ENCODE assay signal across 9 cellular contexts in the genomic region with DNA sequence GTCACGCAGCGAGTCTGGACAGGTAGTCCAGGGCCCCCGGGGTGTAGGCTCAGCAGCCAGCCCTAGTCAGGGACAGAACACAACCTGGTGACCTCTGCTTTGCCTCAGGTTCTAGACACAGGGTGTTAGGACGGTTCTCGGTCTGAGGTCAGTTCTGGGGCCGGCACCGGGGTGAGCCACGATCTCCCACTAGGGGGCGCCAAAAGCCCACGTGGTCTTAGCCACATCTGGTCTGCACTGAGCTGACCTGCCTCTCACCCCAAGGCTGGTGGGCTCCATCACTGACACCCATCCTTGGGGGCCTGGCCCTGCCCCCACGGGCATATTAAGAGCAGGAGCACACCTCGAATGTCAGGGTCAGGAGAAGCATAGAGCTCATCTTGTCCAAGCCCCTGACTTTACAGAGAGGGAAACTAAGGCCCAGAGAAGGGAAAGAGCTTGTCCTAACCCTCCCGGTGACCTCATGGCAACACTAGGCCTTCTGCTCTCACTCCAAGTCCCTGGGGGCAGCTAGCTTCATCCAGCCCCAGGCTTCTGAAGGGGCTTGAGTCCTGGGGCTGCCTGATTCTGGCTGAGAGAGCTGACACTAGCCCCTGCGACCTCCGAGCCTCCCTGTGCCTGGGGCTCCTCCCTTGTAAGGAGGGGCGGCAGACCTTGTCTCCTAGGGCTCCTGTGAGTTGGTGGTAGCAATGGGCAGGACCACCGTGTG. TPM values are rescaled to one million over a fixed set of nuclear protein-coding genes. Genes with fewer than 3 reads are reported as not detected.
DNase-seq lines count a peak whose midpoint lies in the region; ATAC-seq and TF ChIP-seq lines count a peak whose summit lies in the region.
"Had no signal": no experiment of that assay in that cellular context is flagged by ENCODE, and none has a peak within 500 bp of the region (broad histone marks: within the 10 kb centered on the region; RNA-seq: fewer than 3 reads in every experiment).

No MANE protein-coding gene starts in this region.

- DNase-seq in G401 (ENCODE audit: low spot score) (peak; percentile 34), HEK293T (ENCODE audit: extremely low spot score) (peak; percentile 88), NCI-H1417 treated with DMSO at 0.1 percent for 48 hours (lab: John Stamatoyannopoulos, UW) (peak; percentile 1), WTC11 (ENCODE audit: low spot score) (peak; percentile 93), breast epithelium (ENCODE audit: low spot score in 2 of 2) (peak; percentile 60 to 84), kidney epithelial cell (ENCODE audit: low read depth) (no peak), NCI-H2107 treated with DMSO at 0.1 percent for 48 hours (lab: John Stamatoyannopoulos, UW; ENCODE audit: unreplicated experiment) (no peak)
- DNase-seq in stimulated activated CD4-positive, alpha-beta T cell treated with anti-CD3 and anti-CD28 coated beads, Interleukin-4, amount 100 ng/mL, for 1 hour = peak; percentile 80

- H3K9me3 ChIP-seq in breast epithelium = no peaks in the 10 kb centered on the region

- ATAC-seq in WTC11 = peak; percentile 95

- no peak overlapping the region for H3K4me3 ChIP-seq in breast epithelium
- no peak overlapping the region for H3K4me3 ChIP-seq in kidney epithelial cell (ENCODE audit: low read depth, low read length)

- H3K27ac ChIP-seq in breast epithelium = no peak overlapping the region

- H3K36me3 ChIP-seq in breast epithelium (no peaks in the 10 kb centered on the region), kidney epithelial cell (ENCODE audit: control insufficient read depth, insufficient read depth, low read length) (no peaks in the 10 kb centered on the region)

- H3K4me1 Mint-ChIP-seq in WTC11 = peaks cover 8% of the 10 kb centered on the region

- in situ Hi-C loops in G401 (cut with HindIII; ENCODE audit: low sequenced_read_pairs) = no loop called here

- H3K9me3 Mint-ChIP-seq in WTC11 = no peaks in the 10 kb centered on the region

- H3K27me3 ChIP-seq in breast epithelium (no peaks in the 10 kb centered on the region), kidney epithelial cell (ENCODE audit: control insufficient read depth, insufficient read depth, low read length) (no peaks in the 10 kb centered on the region)

- CTCF ChIA-PET in HEK293T (lab: Yijun Ruan, JAX) = interaction anchor here (0.5 to 1.8 kb wide), 22 partner anchors 9 to 335 kb away, joined by 3 to 13 read pairs (median 4); a partner anchor contains a TSS
- CTCF ChIA-PET in WTC11 (lab: Charles Lee) = interaction anchor here (0.5 to 2.6 kb wide), 30 partner anchors 7 to 144 kb away, joined by 3 to 22 read pairs (median 5); a partner anchor contains a TSS

- H3K4me3 Mint-ChIP-seq in WTC11 = no peak overlapping the region

- H3K4me1 ChIP-seq in breast epithelium = no peaks in the 10 kb centered on the region

- TF ChIP-seq POLR2A in breast epithelium (IDR thresholded peaks at IDR 0.05) = no peak

- POLR2A ChIA-PET in HEK293T (lab: Yijun Ruan, JAX) = interaction anchor here (0.7 kb wide), 1 partner anchor 44 kb away, joined by 3 read pairs; a partner anchor contains a TSS
- POLR2A ChIA-PET in WTC11 (lab: Charles Lee) = no interaction called here

- no peak overlapping the region for H3K27ac Mint-ChIP-seq in WTC11

- no peaks in the 10 kb centered on the region for H3K36me3 Mint-ChIP-seq in WTC11

- intact Hi-C loops in breast epithelium (cut with DNase I; ENCODE audit: low total_unique reads) = no loop called here

- no peaks in the 10 kb centered on the region for H3K27me3 Mint-ChIP-seq in WTC11 (ENCODE audit: low read depth)

- TF ChIP-seq CTCF in WTC11 (IDR thresholded peaks at IDR 0.05) (peak; percentile 94), breast epithelium (IDR thresholded peaks at IDR 0.05) (peak; percentile 64 to 91 (median 83)), kidney epithelial cell (IDR thresholded peaks at IDR 0.05; ENCODE audit: insufficient read depth, low read length, poor library complexity, severe bottlenecking) (peak; percentile 94)

TF ChIP-seq in HEK293T, 16 proteins besides CTCF, POLR2A, EP300 and RAD21:
- TF ChIP-seq NFRKB (IDR thresholded peaks at IDR 0.05) = no peak
- no peak for TF ChIP-seq SUZ12 (IDR thresholded peaks at IDR 0.05)
- TF ChIP-seq FOXA1 (IDR thresholded peaks at IDR 0.05) = no peak

TF ChIP-seq in WTC11, 78 proteins besides CTCF, POLR2A, EP300 and RAD21 (continues in another document):
- TF ChIP-seq SOX15 (CRISPR knock-in tag; IDR thresholded peaks at IDR 0.05) (no peak), GABPB1 (CRISPR knock-in tag; IDR thresholded peaks at IDR 0.05) (0 out of 2 replicates have a peak, but pooled peaks have one; percentile 22), OVOL2 (CRISPR knock-in tag; IDR thresholded peaks at IDR 0.05; ENCODE audit: borderline replicate concordance) (no peak), JUN (CRISPR knock-in tag; IDR thresholded peaks at IDR 0.05) (no peak), CBFB (CRISPR knock-in tag; IDR thresholded peaks at IDR 0.05; ENCODE audit: low read depth) (no peak; the same call in 1 of the 2 replicates), ZNF396 (CRISPR knock-in tag; IDR thresholded peaks at IDR 0.05; ENCODE audit: borderline replicate concordance) (no peak), ZNF317 (CRISPR knock-in tag; IDR thresholded peaks at IDR 0.05; ENCODE audit: borderline replicate concordance, low read depth) (no peak), SP1 (CRISPR knock-in tag; conservative IDR thresholded peaks at IDR 0.05) (no peak), ELF4 (CRISPR knock-in tag; IDR thresholded peaks at IDR 0.05; ENCODE audit: low read depth) (no peak), ZBTB21 (CRISPR knock-in tag; IDR thresholded peaks at IDR 0.05; ENCODE audit: borderline replicate concordance) (no peak)
- TF ChIP-seq, protein P1, sequence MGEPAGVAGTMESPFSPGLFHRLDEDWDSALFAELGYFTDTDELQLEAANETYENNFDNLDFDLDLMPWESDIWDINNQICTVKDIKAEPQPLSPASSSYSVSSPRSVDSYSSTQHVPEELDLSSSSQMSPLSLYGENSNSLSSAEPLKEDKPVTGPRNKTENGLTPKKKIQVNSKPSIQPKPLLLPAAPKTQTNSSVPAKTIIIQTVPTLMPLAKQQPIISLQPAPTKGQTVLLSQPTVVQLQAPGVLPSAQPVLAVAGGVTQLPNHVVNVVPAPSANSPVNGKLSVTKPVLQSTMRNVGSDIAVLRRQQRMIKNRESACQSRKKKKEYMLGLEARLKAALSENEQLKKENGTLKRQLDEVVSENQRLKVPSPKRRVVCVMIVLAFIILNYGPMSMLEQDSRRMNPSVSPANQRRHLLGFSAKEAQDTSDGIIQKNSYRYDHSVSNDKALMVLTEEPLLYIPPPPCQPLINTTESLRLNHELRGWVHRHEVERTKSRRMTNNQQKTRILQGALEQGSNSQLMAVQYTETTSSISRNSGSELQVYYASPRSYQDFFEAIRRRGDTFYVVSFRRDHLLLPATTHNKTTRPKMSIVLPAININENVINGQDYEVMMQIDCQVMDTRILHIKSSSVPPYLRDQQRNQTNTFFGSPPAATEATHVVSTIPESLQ (CRISPR knock-in tag; IDR thresholded peaks at IDR 0.05) = no peak
- TF ChIP-seq, protein P2, sequence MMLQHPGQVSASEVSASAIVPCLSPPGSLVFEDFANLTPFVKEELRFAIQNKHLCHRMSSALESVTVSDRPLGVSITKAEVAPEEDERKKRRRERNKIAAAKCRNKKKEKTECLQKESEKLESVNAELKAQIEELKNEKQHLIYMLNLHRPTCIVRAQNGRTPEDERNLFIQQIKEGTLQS (CRISPR knock-in tag; conservative IDR thresholded peaks at IDR 0.05) = no peak
- TF ChIP-seq, protein P3, sequence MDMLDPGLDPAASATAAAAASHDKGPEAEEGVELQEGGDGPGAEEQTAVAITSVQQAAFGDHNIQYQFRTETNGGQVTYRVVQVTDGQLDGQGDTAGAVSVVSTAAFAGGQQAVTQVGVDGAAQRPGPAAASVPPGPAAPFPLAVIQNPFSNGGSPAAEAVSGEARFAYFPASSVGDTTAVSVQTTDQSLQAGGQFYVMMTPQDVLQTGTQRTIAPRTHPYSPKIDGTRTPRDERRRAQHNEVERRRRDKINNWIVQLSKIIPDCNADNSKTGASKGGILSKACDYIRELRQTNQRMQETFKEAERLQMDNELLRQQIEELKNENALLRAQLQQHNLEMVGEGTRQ (CRISPR knock-in tag; IDR thresholded peaks at IDR 0.05) = peak; percentile 62
- TF ChIP-seq, protein P4, sequence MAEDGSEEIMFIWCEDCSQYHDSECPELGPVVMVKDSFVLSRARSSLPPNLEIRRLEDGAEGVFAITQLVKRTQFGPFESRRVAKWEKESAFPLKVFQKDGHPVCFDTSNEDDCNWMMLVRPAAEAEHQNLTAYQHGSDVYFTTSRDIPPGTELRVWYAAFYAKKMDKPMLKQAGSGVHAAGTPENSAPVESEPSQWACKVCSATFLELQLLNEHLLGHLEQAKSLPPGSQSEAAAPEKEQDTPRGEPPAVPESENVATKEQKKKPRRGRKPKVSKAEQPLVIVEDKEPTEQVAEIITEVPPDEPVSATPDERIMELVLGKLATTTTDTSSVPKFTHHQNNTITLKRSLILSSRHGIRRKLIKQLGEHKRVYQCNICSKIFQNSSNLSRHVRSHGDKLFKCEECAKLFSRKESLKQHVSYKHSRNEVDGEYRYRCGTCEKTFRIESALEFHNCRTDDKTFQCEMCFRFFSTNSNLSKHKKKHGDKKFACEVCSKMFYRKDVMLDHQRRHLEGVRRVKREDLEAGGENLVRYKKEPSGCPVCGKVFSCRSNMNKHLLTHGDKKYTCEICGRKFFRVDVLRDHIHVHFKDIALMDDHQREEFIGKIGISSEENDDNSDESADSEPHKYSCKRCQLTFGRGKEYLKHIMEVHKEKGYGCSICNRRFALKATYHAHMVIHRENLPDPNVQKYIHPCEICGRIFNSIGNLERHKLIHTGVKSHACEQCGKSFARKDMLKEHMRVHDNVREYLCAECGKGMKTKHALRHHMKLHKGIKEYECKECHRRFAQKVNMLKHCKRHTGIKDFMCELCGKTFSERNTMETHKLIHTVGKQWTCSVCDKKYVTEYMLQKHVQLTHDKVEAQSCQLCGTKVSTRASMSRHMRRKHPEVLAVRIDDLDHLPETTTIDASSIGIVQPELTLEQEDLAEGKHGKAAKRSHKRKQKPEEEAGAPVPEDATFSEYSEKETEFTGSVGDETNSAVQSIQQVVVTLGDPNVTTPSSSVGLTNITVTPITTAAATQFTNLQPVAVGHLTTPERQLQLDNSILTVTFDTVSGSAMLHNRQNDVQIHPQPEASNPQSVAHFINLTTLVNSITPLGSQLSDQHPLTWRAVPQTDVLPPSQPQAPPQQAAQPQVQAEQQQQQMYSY (CRISPR knock-in tag; IDR thresholded peaks at IDR 0.05) = no peak
- TF ChIP-seq, protein P5, sequence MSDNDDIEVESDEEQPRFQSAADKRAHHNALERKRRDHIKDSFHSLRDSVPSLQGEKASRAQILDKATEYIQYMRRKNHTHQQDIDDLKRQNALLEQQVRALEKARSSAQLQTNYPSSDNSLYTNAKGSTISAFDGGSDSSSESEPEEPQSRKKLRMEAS (CRISPR knock-in tag; IDR thresholded peaks at IDR 0.05) = peak; percentile 32; the same call in 1 of the 2 replicates

RNA-seq across cellular contexts. Expression of a gene that starts 9.0 kb away (rescaled TPM):
- total RNA-seq in G401 (2014; rRNA removed; shearing (Covaris generic)) = not detected in 2 replicates
- total RNA-seq in WTC11 (2021) = 0.09 TPM in 1 of 3 replicates, not detected in the others
- under 1 TPM in 1 of 3 donors, not detected in 2; 0.29 TPM for total RNA-seq in breast epithelium
- total RNA-seq in kidney epithelial cell = not detected in 2 replicates
- total RNA-seq: glomerular endothelial cell had no signal

RNA-seq across cellular contexts. Expression of a gene that starts 43.6 kb away (rescaled TPM):
- total RNA-seq in G401 (2014; rRNA removed; shearing (Covaris generic)) = 10.2 and 16.7 TPM in 2 replicates
- total RNA-seq in WTC11 (2021) (26.6 to 31.4 TPM (median 27.7 TPM) in 3 replicates), breast epithelium (10 to 100 TPM in 1 of 3 donors, 1 to 10 TPM in 2; 1.8 to 11.0 (median 7.2) TPM), kidney epithelial cell (48.7 and 60.0 TPM in 2 replicates)

Comparison
In these comparisons a context has a peak if more than half of its experiments do, and no peak if none do; other contexts are left out.
1. DNase-seq: peak in G401 (single experiment), HEK293T (single experiment), NCI-H1417 treated with DMSO at 0.1 percent for 48 hours (single experiment), WTC11 (single experiment), breast epithelium (2 of 2) and stimulated activated CD4-positive, alpha-beta T cell treated with anti-CD3 and anti-CD28 coated beads, Interleukin-4, amount 100 ng/mL, for 1 hour (single experiment); none in kidney epithelial cell (single experiment) and NCI-H2107 treated with DMSO at 0.1 percent for 48 hours (single experiment).
2. Peak in every context shown above with its lines, with median percentiles within 50 percentile points of each other: CTCF ChIP-seq.